ENCODE assay signal across 5 cellular contexts in the genomic region with DNA sequence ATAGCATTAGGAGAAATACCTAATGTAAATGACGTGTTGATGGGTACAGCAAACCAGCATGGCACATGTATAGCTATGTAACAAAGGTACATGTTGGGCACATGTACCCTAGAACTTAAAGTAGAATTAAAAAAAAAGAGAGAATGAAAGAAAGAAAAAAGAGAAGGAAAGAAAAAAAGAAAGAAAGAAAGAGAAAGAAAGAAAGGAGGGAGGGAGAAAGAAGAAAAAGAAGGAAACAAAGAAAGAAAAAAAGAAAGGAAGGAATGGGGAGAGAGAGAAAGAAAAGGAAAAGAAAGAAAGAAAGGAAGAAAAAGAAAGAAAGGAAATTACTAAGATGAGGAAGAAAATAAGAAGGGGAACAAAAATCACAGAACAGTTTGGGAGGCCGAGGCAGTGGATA.
"Had no signal": no experiment of that assay in that cellular context is flagged by ENCODE, and none has a peak within 500 bp of the region (broad histone marks: within the 10 kb centered on the region; RNA-seq: fewer than 3 reads in every experiment).

No MANE protein-coding gene starts in this region.

- H3K36me3 Mint-ChIP-seq: IgD-negative memory B cell had no signal

- H3K4me2 ChIP-seq: GM23338 had no signal

- H3K4me3 Mint-ChIP-seq: GM23338, IgD-negative memory B cell had no signal

- ATAC-seq: GM23338 had no signal

- H3K27ac Mint-ChIP-seq: GM23338, IgD-negative memory B cell had no signal

- H3K27me3 Mint-ChIP-seq: IgD-negative memory B cell had no signal

- H3K9me3 Mint-ChIP-seq: GM23338 had no signal

- DNase-seq: H7, HCEC 1CT, KBM-7 had no signal

- H2AFZ ChIP-seq: GM23338 had no signal

- H3K4me3 ChIP-seq: GM23338 had no signal
